ENCODE assay signal across 8 cellular contexts in genomic region chr21:39184050-39184980, GRCh38. TPM values are rescaled to one million over a fixed set of nuclear protein-coding genes. Genes with fewer than 3 reads are reported as not detected.
DNase-seq lines count a peak whose midpoint lies in the region; FAIRE-seq and TF ChIP-seq lines count a peak whose summit lies in the region.

No MANE protein-coding gene starts in this region.

- H2AFZ ChIP-seq in MM.1S (ENCODE audit: low read length): peak overlapping the region; percentile 92
- peak overlapping the region; percentile 21 for H2AFZ ChIP-seq in mesenchymal stem cell (ENCODE audit: low read depth, low read length)

- peak overlapping the region; percentile 93 for H3K4me3 ChIP-seq in MM.1S (ENCODE audit: low read length)
- peak overlapping the region; percentile 72 to 88 (median 76) for H3K4me3 ChIP-seq in breast epithelium
- H3K4me3 ChIP-seq in mesenchymal stem cell (ENCODE audit: insufficient read depth in 1 of 2, low read depth in 1 of 2, low read length in 2 of 2): peak overlapping the region; percentile 94 to 96

- H2BK5ac ChIP-seq in mesenchymal stem cell (ENCODE audit: low read depth, low read length, poor library complexity, severe bottlenecking): peak overlapping the region; percentile 68

- H2BK15ac ChIP-seq in mesenchymal stem cell (ENCODE audit: low read depth, poor library complexity, severe bottlenecking): peak overlapping the region; percentile 61

- 6% methylated on average over 19 of the region's 22 CpGs for WGBS in mesenchymal stem cell

- peaks cover 8% of the 10 kb centered on the region for H3K79me1 ChIP-seq in mesenchymal stem cell (replicated peaks; ENCODE audit: low read length, poor library complexity, severe bottlenecking)

- H3K9me2 ChIP-seq in MM.1S (replicated peaks; ENCODE audit: insufficient read depth, low read length): no peaks in the 10 kb centered on the region

- FAIRE-seq in D721Med (lab: Jason Lieb, UNC): no peak

- peak overlapping the region; percentile 92 for H4K8ac ChIP-seq in mesenchymal stem cell (ENCODE audit: low read length)

- H2BK120ac ChIP-seq in mesenchymal stem cell (ENCODE audit: low read depth, low read length): no peak overlapping the region

- H3K27me3 ChIP-seq in MM.1S (replicated peaks; ENCODE audit: insufficient read depth, low read length): no peaks in the 10 kb centered on the region
- no peaks in the 10 kb centered on the region for H3K27me3 ChIP-seq in breast epithelium
- no peaks in the 10 kb centered on the region for H3K27me3 ChIP-seq in mesenchymal stem cell (ENCODE audit: control insufficient read depth in 1 of 2, insufficient read depth in 1 of 2, low read length in 2 of 2)

- H3K23ac ChIP-seq in mesenchymal stem cell (ENCODE audit: low read length in 2 of 2): peak overlapping the region in 1 of 2 experiments; percentile 79

- no peaks in the 10 kb centered on the region for H3K9me3 ChIP-seq in ES-I3 (ENCODE audit: control insufficient read depth, insufficient read depth, low read length)
- H3K9me3 ChIP-seq in MM.1S (replicated peaks; ENCODE audit: insufficient read depth, low read length): no peaks in the 10 kb centered on the region
- no peaks in the 10 kb centered on the region for H3K9me3 ChIP-seq in breast epithelium
- no peaks in the 10 kb centered on the region for H3K9me3 ChIP-seq in mesenchymal stem cell (ENCODE audit: control insufficient read depth, low read length)

- H3K36me3 ChIP-seq in ES-I3 (ENCODE audit: insufficient read depth, low read length) (peaks cover 3% of the 10 kb centered on the region; the same call in 1 of the 2 replicates), MM.1S (replicated peaks; ENCODE audit: insufficient read depth, low read length) (peaks cover 10% of the 10 kb centered on the region; the same call in 1 of the 2 replicates), breast epithelium (no peaks in the 10 kb centered on the region), mesenchymal stem cell (ENCODE audit: control insufficient read depth in 1 of 2, insufficient read depth in 2 of 2, low read depth in 1 of 2, low read length in 2 of 2) (peaks cover 0 to 24% of the 10 kb centered on the region in 2 experiments)

- H3K27ac ChIP-seq in MM.1S (ENCODE audit: low read length) (peak overlapping the region; percentile 78; the same call in 1 of the 2 replicates), breast epithelium (peak overlapping the region; percentile 94 to 96), mesenchymal stem cell (ENCODE audit: low read length, poor library complexity, severe bottlenecking) (peak overlapping the region; percentile 98)

- H2AK5ac ChIP-seq in mesenchymal stem cell (ENCODE audit: low read length, severe bottlenecking): no peak overlapping the region

- peak overlapping the region in 1 of 2 experiments; percentile 80 for H3K4ac ChIP-seq in mesenchymal stem cell (ENCODE audit: low read depth in 1 of 2, low read length in 2 of 2)

- peaks cover 38% of the 10 kb centered on the region for H3K79me2 ChIP-seq in MM.1S (ENCODE audit: low read length)

- peak overlapping the region in 1 of 2 experiments; percentile 23 for H3K14ac ChIP-seq in mesenchymal stem cell (ENCODE audit: low read length in 2 of 2)

- no peaks in the 10 kb centered on the region for H4K20me1 ChIP-seq in MM.1S (ENCODE audit: insufficient read depth, low read length)

- H3K4me1 ChIP-seq in ES-I3 (ENCODE audit: insufficient read depth, low read length) (peaks cover 11% of the 10 kb centered on the region), MM.1S (ENCODE audit: low read length) (peaks cover 30% of the 10 kb centered on the region), breast epithelium (peaks cover 0 to 5% of the 10 kb centered on the region in 2 donors), mesenchymal stem cell (ENCODE audit: control insufficient read depth, insufficient read depth, low read depth, low read length) (peaks cover 5% of the 10 kb centered on the region)

- peak overlapping the region in 1 of 2 experiments; percentile 91 for H2BK12ac ChIP-seq in mesenchymal stem cell (ENCODE audit: low read length in 2 of 2)

- peak overlapping the region; percentile 87 to 92 for H3K18ac ChIP-seq in mesenchymal stem cell (ENCODE audit: low read depth in 1 of 2, low read length in 2 of 2)

- DNase-seq in MM.1S: peak; percentile 42
- DNase-seq in breast epithelium (ENCODE audit: low spot score in 2 of 2): no peak
- DNase-seq in mesenchymal stem cell: peak; percentile 33
- DNase-seq in activated CD4-positive, CD25-positive, alpha-beta regulatory T cell (lab: John Stamatoyannopoulos, UW): no peak
- no peak for DNase-seq in D721Med (ENCODE audit: insufficient read length, low spot score)
- no peak for DNase-seq in middle frontal gyrus (ENCODE audit: extremely low spot score, low spot score)
- DNase-seq in NCI-H446 treated with DMSO at 0.1 percent for 48 hours (lab: John Stamatoyannopoulos, UW): no peak

- peaks cover 36% of the 10 kb centered on the region for H3F3A ChIP-seq in MM.1S (ENCODE audit: insufficient read depth, low read length)

- H3K4me2 ChIP-seq in MM.1S (ENCODE audit: low read depth, low read length): peak overlapping the region; percentile 86
- H3K4me2 ChIP-seq in mesenchymal stem cell (ENCODE audit: low read length, poor library complexity, severe bottlenecking): peak overlapping the region; percentile 74

- H3K9ac ChIP-seq in ES-I3 (ENCODE audit: low read depth, low read length) (peak overlapping the region; percentile 86), MM.1S (ENCODE audit: low read length) (peak overlapping the region; percentile 88), mesenchymal stem cell (ENCODE audit: low read length) (peak overlapping the region; percentile 99)

- no peak overlapping the region for H4K91ac ChIP-seq in mesenchymal stem cell (ENCODE audit: low read length)

- TF ChIP-seq POLR2A in breast epithelium (IDR thresholded peaks at IDR 0.05): no peak

- no peak for TF ChIP-seq CTCF in MM.1S (IDR thresholded peaks at IDR 0.05; ENCODE audit: low read length)
- TF ChIP-seq CTCF in breast epithelium (IDR thresholded peaks at IDR 0.05): no peak
- TF ChIP-seq CTCF in D721Med (IDR thresholded peaks at IDR 0.05; ENCODE audit: insufficient read depth, missing control alignments): no peak

- intact Hi-C loops in breast epithelium (cut with DNase I; ENCODE audit: low total_unique reads): no loop called here

RNA-seq across cellular contexts. Expression of gene PSMG1, which starts 1.1 kb away (rescaled TPM):
- total RNA-seq in breast epithelium: 10 to 100 TPM; 19.7 to 25.9 (median 24.7) TPM
- polyA plus RNA-seq in mesenchymal stem cell (2013, experiment 1 of 2): 93.2 TPM
- 96.5 TPM for polyA plus RNA-seq in mesenchymal stem cell (2013, experiment 2 of 2)

Comparison
In these comparisons a context has a peak if more than half of its experiments do, and no peak if none do; other contexts are left out.
1. DNase-seq: peak in MM.1S (single experiment) and mesenchymal stem cell (single experiment); none in breast epithelium (0 of 2), activated CD4-positive, CD25-positive, alpha-beta regulatory T cell (0 of 4), D721Med (single experiment), middle frontal gyrus (single experiment) and NCI-H446 treated with DMSO at 0.1 percent for 48 hours (single experiment).
2. Peak in every context shown above with its lines, with median percentiles within 50 percentile points of each other: H3K9ac ChIP-seq, H3K27ac ChIP-seq and H3K4me3 ChIP-seq.